In genomic region chr13:61086052-61086451, GRCh38 we compare ENCODE assay signal across 21 cellular contexts.
DNase-seq lines count a peak whose midpoint lies in the region; ATAC-seq and TF ChIP-seq lines count a peak whose summit lies in the region.
"Had no signal": no experiment of that assay in that cellular context is flagged by ENCODE, and none has a peak within 500 bp of the region (broad histone marks: within the 10 kb centered on the region; RNA-seq: fewer than 3 reads in every experiment).

No MANE protein-coding gene starts in this region.

- peaks cover 4% of the 10 kb centered on the region for H3K79me1 ChIP-seq in trophoblast cell (ENCODE audit: low read length)

- H3K23ac ChIP-seq in trophoblast cell (ENCODE audit: low read length), result no peak overlapping the region

- no peak overlapping the region for H2BK5ac ChIP-seq in trophoblast cell (ENCODE audit: low read depth, low read length, poor library complexity)

- H3K27ac ChIP-seq in HUES6 (ENCODE audit: low read depth, low read length), result 0 out of 2 replicates have a peak overlapping the region, but pooled peaks have one; percentile 71
- H3K27ac ChIP-seq in trophoblast cell (ENCODE audit: low read depth, low read length), result peak overlapping the region; percentile 53
- H3K27ac ChIP-seq: A549 had no signal

- H4K8ac ChIP-seq in trophoblast cell (ENCODE audit: low read depth, low read length), result no peak overlapping the region

- no peaks in the 10 kb centered on the region for H3K27me3 ChIP-seq in HUES6 (ENCODE audit: control insufficient read depth, insufficient read depth, low read length)
- no peaks in the 10 kb centered on the region for H3K27me3 ChIP-seq in adipocyte (replicated peaks; ENCODE audit: control insufficient read depth, insufficient read depth, low read length)
- no peaks in the 10 kb centered on the region for H3K27me3 ChIP-seq in trophoblast cell (ENCODE audit: insufficient read depth, low read length)

- H2BK12ac ChIP-seq in trophoblast cell (ENCODE audit: low read length), result no peak overlapping the region

- H3K9me3 ChIP-seq in HUES6 (ENCODE audit: control insufficient read depth, insufficient read depth, low read depth, low read length) (peaks cover 9% of the 10 kb centered on the region; the same call in 1 of the 2 replicates), adipocyte (ENCODE audit: control insufficient read depth, low read length) (no peaks in the 10 kb centered on the region), trophoblast cell (ENCODE audit: insufficient read depth, low read depth, low read length) (no peaks in the 10 kb centered on the region)
- H3K9me3 ChIP-seq: A549, Caco-2 had no signal

- WGBS in trophoblast cell (ENCODE audit: extremely low coverage, insufficient coverage, insufficient read length), result no CpG with 5 or more reads among the region's 2 CpGs

- DNase-seq in adipocyte (ENCODE audit: low read depth) (peak; percentile 32), epithelial cell of esophagus (ENCODE audit: low read depth) (peak; percentile 49), trophoblast cell (no peak), NCI-H345 treated with DMSO at 0.1 percent for 48 hours (lab: John Stamatoyannopoulos, UW; ENCODE audit: unreplicated experiment) (no peak), cerebellum (ENCODE audit: low spot score) (no peak)
- DNase-seq: Caco-2; CD4-positive, alpha-beta T cell; DMS153; GF-D8; GOT3; IMR-90; NCI-H1436 treated with DMSO at 0.1 percent for 48 hours; NCI-H2029 treated with DMSO at 0.1 percent for 48 hours; NCI-H2171; NCI-H748 treated with DMSO at 0.1 percent for 48 hours; SHP77 treated with DMSO at 0.1 percent for 48 hours had no signal

- H3K36me3 ChIP-seq in HUES6 (ENCODE audit: control insufficient read depth, insufficient read depth, low read length) (no peaks in the 10 kb centered on the region), adipocyte (ENCODE audit: control insufficient read depth, insufficient read depth, low read length, severe bottlenecking) (no peaks in the 10 kb centered on the region), trophoblast cell (ENCODE audit: control insufficient read depth in 1 of 2, insufficient read depth in 2 of 2, low read length in 2 of 2) (no peaks in the 10 kb centered on the region)

- no peak for ATAC-seq in HG03460 (IDR thresholded peaks at IDR 0.05; ENCODE audit: unreplicated experiment)
- ATAC-seq: A549, GM12878, SK-N-SH treated with all-trans-retinoic acid at 6 μM for 48 hours had no signal

- no peak overlapping the region for H3K4me3 ChIP-seq in HUES6 (ENCODE audit: low read depth, low read length)
- no peak overlapping the region for H3K4me3 ChIP-seq in adipocyte (ENCODE audit: low read length)
- no peak overlapping the region for H3K4me3 ChIP-seq in epithelial cell of esophagus (ENCODE audit: low read length)
- no peak overlapping the region for H3K4me3 ChIP-seq in trophoblast cell (ENCODE audit: low read depth, low read length)
- H3K4me3 ChIP-seq: A549, GM12878 had no signal

- H2AFZ ChIP-seq in trophoblast cell (ENCODE audit: insufficient read depth, low read length, poor library complexity), result no peak overlapping the region

- peaks cover 18% of the 10 kb centered on the region for H3K4me1 ChIP-seq in HUES6 (ENCODE audit: control insufficient read depth, insufficient read depth, low read length)
- H3K4me1 ChIP-seq in adipocyte (ENCODE audit: control insufficient read depth, insufficient read depth, low read length), result no peaks in the 10 kb centered on the region
- H3K4me1 ChIP-seq in trophoblast cell (ENCODE audit: control insufficient read depth in 1 of 2, insufficient read depth in 2 of 2, low read length in 2 of 2), result peaks cover 0 to 2% of the 10 kb centered on the region in 2 experiments
- H3K4me1 ChIP-seq: A549, Caco-2 had no signal

- no peak overlapping the region for H2AK5ac ChIP-seq in trophoblast cell (ENCODE audit: low read length)

- H3K4ac ChIP-seq in trophoblast cell (ENCODE audit: low read depth, low read length), result no peak overlapping the region

- no peak overlapping the region for H4K91ac ChIP-seq in trophoblast cell (ENCODE audit: low read depth, low read length)

- H3K79me2 ChIP-seq in trophoblast cell (ENCODE audit: control insufficient read depth, insufficient read depth, low read length, poor library complexity), result no peaks in the 10 kb centered on the region

- H2BK120ac ChIP-seq in trophoblast cell (ENCODE audit: insufficient read depth, low read length, poor library complexity), result no peak overlapping the region

- no peak overlapping the region for H3K14ac ChIP-seq in trophoblast cell (ENCODE audit: low read length)

- no peak overlapping the region for H3K4me2 ChIP-seq in trophoblast cell (ENCODE audit: low read length)
- H3K4me2 ChIP-seq: A549 had no signal

- no peak overlapping the region for H3K9ac ChIP-seq in HUES6 (ENCODE audit: low read length)
- no peak overlapping the region for H3K9ac ChIP-seq in adipocyte (ENCODE audit: low read length)
- H3K9ac ChIP-seq in trophoblast cell (ENCODE audit: low read length), result no peak overlapping the region

- TF ChIP-seq CTCF in epithelial cell of esophagus (IDR thresholded peaks at IDR 0.05; ENCODE audit: insufficient read depth, low read depth, low read length, missing control alignments), result no peak

- no peak overlapping the region for H4K12ac ChIP-seq in trophoblast cell (ENCODE audit: low read depth, low read length)

- no peak overlapping the region for H3K18ac ChIP-seq in trophoblast cell (ENCODE audit: low read length)

Comparison
In these comparisons a context has a peak if more than half of its experiments do, and no peak if none do; other contexts are left out.
1. DNase-seq: peak in adipocyte (single experiment) and epithelial cell of esophagus (single experiment); none in trophoblast cell (0 of 2), NCI-H345 treated with DMSO at 0.1 percent for 48 hours (single experiment) and cerebellum (single experiment).